ENCODE assay signal across 1 cellular context in genomic region chr1:151237678-151238466, GRCh38.
TF ChIP-seq lines count a peak whose summit lies in the region.

No MANE protein-coding gene starts in this region.

TF ChIP-seq in HEK293, 187 proteins besides CTCF, POLR2A, EP300 and RAD21 (continued from another document):
- TF ChIP-seq, protein P1, sequence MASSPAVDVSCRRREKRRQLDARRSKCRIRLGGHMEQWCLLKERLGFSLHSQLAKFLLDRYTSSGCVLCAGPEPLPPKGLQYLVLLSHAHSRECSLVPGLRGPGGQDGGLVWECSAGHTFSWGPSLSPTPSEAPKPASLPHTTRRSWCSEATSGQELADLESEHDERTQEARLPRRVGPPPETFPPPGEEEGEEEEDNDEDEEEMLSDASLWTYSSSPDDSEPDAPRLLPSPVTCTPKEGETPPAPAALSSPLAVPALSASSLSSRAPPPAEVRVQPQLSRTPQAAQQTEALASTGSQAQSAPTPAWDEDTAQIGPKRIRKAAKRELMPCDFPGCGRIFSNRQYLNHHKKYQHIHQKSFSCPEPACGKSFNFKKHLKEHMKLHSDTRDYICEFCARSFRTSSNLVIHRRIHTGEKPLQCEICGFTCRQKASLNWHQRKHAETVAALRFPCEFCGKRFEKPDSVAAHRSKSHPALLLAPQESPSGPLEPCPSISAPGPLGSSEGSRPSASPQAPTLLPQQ (tag by site-specific recombination; IDR thresholded peaks at IDR 0.05), result no peak
- TF ChIP-seq ZNF830 (tag by site-specific recombination; IDR thresholded peaks at IDR 0.05; ENCODE audit: low read depth), result no peak
